1 cellular context compared by ENCODE assay signal in genomic region chr17:32551186-32551955, GRCh38.
TF ChIP-seq lines count a peak whose summit lies in the region.

No MANE protein-coding gene starts in this region.

TF ChIP-seq in GM12878, 131 proteins besides CTCF, POLR2A, EP300 and RAD21 (continued from another document and continues in another):
- TF ChIP-seq ELK1 (IDR thresholded peaks at IDR 0.05; ENCODE audit: low read depth, low read length) (no peak), STAT1 (conservative IDR thresholded peaks at IDR 0.05) (no peak), NFIC (IDR thresholded peaks at IDR 0.05; ENCODE audit: low read depth, low read length) (peak; percentile 73; the same call in 1 of the 2 replicates), CEBPB (IDR thresholded peaks at IDR 0.05; ENCODE audit: borderline replicate concordance in 1 of 2, low read depth in 2 of 2, low read length in 2 of 2) (no peak), ZNF384 (IDR thresholded peaks at IDR 0.05; ENCODE audit: borderline replicate concordance, low read depth, low read length) (no peak), HCFC1 (IDR thresholded peaks at IDR 0.05; ENCODE audit: low read length) (no peak), NRF1 (conservative IDR thresholded peaks at IDR 0.05; ENCODE audit: low read depth, low read length) (no peak), BCL11A (IDR thresholded peaks at IDR 0.05; ENCODE audit: low read depth, low read length) (no peak), IKZF2 (IDR thresholded peaks at IDR 0.05) (peak; percentile 65 to 80), POU2F2 (IDR thresholded peaks at IDR 0.05; ENCODE audit: borderline replicate concordance, low read depth, low read length) (peak; percentile 44; the same call in 1 of the 3 replicates), TAF1 (IDR thresholded peaks at IDR 0.05; ENCODE audit: borderline replicate concordance, low read depth, low read length) (no peak), FOXK2 (IDR thresholded peaks at IDR 0.05) (no peak), ZBTB33 (IDR thresholded peaks at IDR 0.05) (no peak), ESRRA (IDR thresholded peaks at IDR 0.05; ENCODE audit: low read length) (no peak), PBX3 (IDR thresholded peaks at IDR 0.05; ENCODE audit: insufficient replicate concordance, low read depth, low read length) (no peak), NKRF (conservative IDR thresholded peaks at IDR 0.05) (no peak), JUND (IDR thresholded peaks at IDR 0.05; ENCODE audit: low read depth, low read length) (0 out of 2 replicates have a peak, but pooled peaks have one; percentile 12), KAT2A (conservative IDR thresholded peaks at IDR 0.05; ENCODE audit: control insufficient read depth, low read depth, low read length) (no peak), USF2 (IDR thresholded peaks at IDR 0.05; ENCODE audit: borderline replicate concordance, low read depth, low read length) (no peak), MAX (IDR thresholded peaks at IDR 0.05; ENCODE audit: low read depth, low read length) (no peak), CBFB (IDR thresholded peaks at IDR 0.05; ENCODE audit: low read depth) (peak; percentile 55; the same call in 1 of the 2 replicates), HDGF (IDR thresholded peaks at IDR 0.05) (0 out of 2 replicates have a peak, but pooled peaks have one; percentile 17), REST (IDR thresholded peaks at IDR 0.05; ENCODE audit: low read depth, low read length) (no peak), ZBTB4 (CRISPR knock-in tag; IDR thresholded peaks at IDR 0.05) (no peak), CREM (IDR thresholded peaks at IDR 0.05; ENCODE audit: low read depth) (peak; percentile 34; the same call in 1 of the 2 replicates), E2F8 (IDR thresholded peaks at IDR 0.05; ENCODE audit: low read depth, partially characterized antibody) (no peak), IKZF1 (conservative IDR thresholded peaks at IDR 0.05) (peak; percentile 51; the same call in 1 of the 2 replicates), SMAD1 (IDR thresholded peaks at IDR 0.05; ENCODE audit: low read depth, partially characterized antibody) (no peak), BMI1 (IDR thresholded peaks at IDR 0.05; ENCODE audit: borderline replicate concordance) (no peak), SKIL (IDR thresholded peaks at IDR 0.05; ENCODE audit: low read depth, poor library complexity, severe bottlenecking) (peak; percentile 86), SUPT20H (IDR thresholded peaks at IDR 0.05; ENCODE audit: borderline replicate concordance, control insufficient read depth, low read depth, low read length) (no peak), MEF2A (IDR thresholded peaks at IDR 0.05; ENCODE audit: insufficient read depth, low read depth, low read length) (peak; percentile 54; the same call in 1 of the 2 replicates)
